5 cellular contexts compared by ENCODE assay signal in the genomic region with DNA sequence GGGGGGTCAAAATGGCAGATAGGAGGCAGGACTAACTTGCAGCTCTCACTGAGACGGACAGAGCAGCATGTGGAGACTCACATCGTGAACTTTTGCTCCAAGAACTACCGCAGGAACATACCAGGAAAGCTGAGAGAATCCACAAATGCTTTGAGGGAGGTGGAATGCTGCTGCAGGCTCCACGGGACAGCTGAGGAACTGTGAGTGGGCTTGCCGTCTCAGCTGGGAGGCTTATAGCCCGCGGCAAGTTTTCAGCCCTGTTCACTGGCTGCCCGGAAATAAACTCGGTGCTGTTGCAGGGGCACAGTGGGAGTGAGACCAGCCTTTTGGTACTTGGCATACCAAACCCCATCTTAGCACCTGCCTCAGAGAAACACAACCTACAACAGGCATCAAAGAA.
"Had no signal": no experiment of that assay in that cellular context is flagged by ENCODE, and none has a peak within 500 bp of the region (broad histone marks: within the 10 kb centered on the region; RNA-seq: fewer than 3 reads in every experiment).

No MANE protein-coding gene starts in this region.

- H2AFZ ChIP-seq: GM23338 had no signal

- DNase-seq: H9, HCEC 1CT, KBM-7 had no signal

- H3K27ac ChIP-seq: HL-60 had no signal

- H3K4me3 ChIP-seq: GM23338 had no signal

- H3K4me2 ChIP-seq: GM23338 had no signal
